In genomic region chr6:139027620-139028182, GRCh38 we compare ENCODE assay signal across 8 cellular contexts. TPM values are rescaled to one million over a fixed set of nuclear protein-coding genes. Genes with fewer than 3 reads are reported as not detected.
DNase-seq lines count a peak whose midpoint lies in the region; ATAC-seq and TF ChIP-seq lines count a peak whose summit lies in the region.

No MANE protein-coding gene starts in this region.

- H3K4me2 ChIP-seq in H9 (ENCODE audit: insufficient read depth, insufficient read length, low read length): peak overlapping the region; percentile 78
- peak overlapping the region; percentile 91 for H3K4me2 ChIP-seq in parathyroid adenoma (ENCODE audit: low read length)

- peak overlapping the region; percentile 41 for H4K5ac ChIP-seq in H9 (ENCODE audit: insufficient read length, low read depth, low read length)

- no peaks in the 10 kb centered on the region for H3K9me3 ChIP-seq in CD4-positive, alpha-beta T cell (ENCODE audit: control insufficient read depth, low read length)
- H3K9me3 ChIP-seq in H9 (ENCODE audit: control insufficient read depth, low read depth, low read length) (no peaks in the 10 kb centered on the region), parathyroid adenoma (ENCODE audit: control insufficient read depth, low read length) (no peaks in the 10 kb centered on the region)

- no peak overlapping the region for H2AK5ac ChIP-seq in H9 (ENCODE audit: insufficient read length, low read length)

- no peak overlapping the region for H2BK120ac ChIP-seq in H9 (ENCODE audit: low read depth, low read length, poor library complexity, severe bottlenecking)

- intact Hi-C loops in CD4-positive, alpha-beta T cell (cut with DNase I, micrococcal nuclease): loop anchor here (2.0 to 5.0 kb wide), 7 partner anchors 39 to 347 kb away; partner anchors contain the start of genes CITED2 (in 2 of the 2), REPS1 (in 2 of the 2) and CCDC28A (in 1 of the 2)

- POLR2A ChIA-PET in CD4-positive, alpha-beta T cell (lab: Charles Lee): interaction anchor here (0.6 to 6.0 kb wide), 8 partner anchors 16 to 346 kb away, joined by 3 to 48 read pairs (median 15); partner anchors contain the start of genes CITED2, HECA and REPS1

- peaks cover 2% of the 10 kb centered on the region for H4K20me1 ChIP-seq in H9 (ENCODE audit: control insufficient read depth, insufficient read depth, insufficient read length)

- H3K18ac ChIP-seq in H9 (ENCODE audit: insufficient read length, low read depth, low read length): peak overlapping the region; percentile 49

- no peak overlapping the region for H2BK15ac ChIP-seq in H9 (ENCODE audit: low read depth, low read length)

- H3K4me1 ChIP-seq in H9 (ENCODE audit: insufficient read depth, low read length) (peaks cover 4% of the 10 kb centered on the region; the same call in 1 of the 2 replicates), parathyroid adenoma (no peaks in the 10 kb centered on the region)

- H3K14ac ChIP-seq in H9 (ENCODE audit: insufficient read depth, low read length): peak overlapping the region; percentile 70; the same call in 1 of the 2 replicates

- no peaks in the 10 kb centered on the region for H3K27me3 Mint-ChIP-seq in CD4-positive, alpha-beta T cell
- no peaks in the 10 kb centered on the region for H3K27me3 Mint-ChIP-seq in H9 (ENCODE audit: low read depth)

- H3K27ac Mint-ChIP-seq in CD4-positive, alpha-beta T cell: peak overlapping the region; percentile 96
- H3K27ac Mint-ChIP-seq in H9: peak overlapping the region; percentile 7 to 90 (median 84)

- no peak overlapping the region for H2BK5ac ChIP-seq in H9 (ENCODE audit: insufficient read length, low read length)

- no peak overlapping the region for H3K23ac ChIP-seq in H9 (ENCODE audit: insufficient read length, low read depth, low read length)

- peak overlapping the region; percentile 11 for H2AFZ ChIP-seq in H9 (ENCODE audit: low read length)
- peak overlapping the region; percentile 60 for H2AFZ ChIP-seq in parathyroid adenoma

- WGBS in H9 (ENCODE audit: extremely low coverage, insufficient read length, low lambda C conversion rate): no CpG with 5 or more reads among the region's 10 CpGs

- peak; percentile 6 for ATAC-seq in CD4-positive, alpha-beta T cell (ENCODE audit: poor library complexity)

- H3K27me3 ChIP-seq in CD4-positive, alpha-beta T cell (ENCODE audit: control insufficient read depth, insufficient read depth, low read length): no peaks in the 10 kb centered on the region
- no peaks in the 10 kb centered on the region for H3K27me3 ChIP-seq in H9 (ENCODE audit: insufficient read depth, low read length)
- H3K27me3 ChIP-seq in parathyroid adenoma (ENCODE audit: control insufficient read depth, insufficient read depth, low read length): no peaks in the 10 kb centered on the region

- H2BK12ac ChIP-seq in H9 (ENCODE audit: insufficient read length, low read depth, low read length): no peak overlapping the region

- H3K9ac ChIP-seq in H9 (ENCODE audit: extremely low read depth, insufficient read length, low read length) (peak overlapping the region; percentile 87), parathyroid adenoma (no peak overlapping the region)

- no peak overlapping the region for H3K56ac ChIP-seq in H9 (ENCODE audit: insufficient read length, low read depth, low read length)

- no peak overlapping the region; the same call in 1 of the 2 replicates for H3K4ac ChIP-seq in H9 (ENCODE audit: low read depth, low read length)

- H3K27ac ChIP-seq in CD4-positive, alpha-beta T cell (ENCODE audit: low read depth, low read length): peak overlapping the region; percentile 90
- peak overlapping the region; percentile 18 for H3K27ac ChIP-seq in H9 (ENCODE audit: insufficient read length, low read depth, low read length)
- no peak overlapping the region for H3K27ac ChIP-seq in parathyroid adenoma

- H3K36me3 ChIP-seq in parathyroid adenoma (ENCODE audit: control insufficient read depth, insufficient read depth, low read length): no peaks in the 10 kb centered on the region

- H2BK20ac ChIP-seq in H9 (ENCODE audit: low read depth, low read length, poor library complexity, severe bottlenecking): no peak overlapping the region

- no peaks in the 10 kb centered on the region for H3K9me3 Mint-ChIP-seq in CD4-positive, alpha-beta T cell
- H3K9me3 Mint-ChIP-seq in H9: no peaks in the 10 kb centered on the region

- no peaks in the 10 kb centered on the region for H3K79me1 ChIP-seq in H9 (ENCODE audit: insufficient read depth, low read depth, low read length, poor library complexity, severe bottlenecking)

- peak in 5 of 10 experiments; percentile 7 to 20 (median 13) for DNase-seq in CD4-positive, alpha-beta T cell
- peak; percentile 60 for DNase-seq in H9
- peak; percentile 77 for DNase-seq in NCI-H345 treated with DMSO at 0.1 percent for 48 hours (lab: John Stamatoyannopoulos, UW; ENCODE audit: unreplicated experiment)
- DNase-seq in activated CD8-positive, alpha-beta memory T cell treated with anti-CD3 and anti-CD28 coated beads for 24 hours: peak; percentile 72
- DNase-seq in fibroblast of mammary gland (ENCODE audit: low read depth): peak; percentile 69
- DNase-seq in hippocampal formation (lab: John Stamatoyannopoulos, UW): no peak
- no peak for DNase-seq in GM19238 (ENCODE audit: insufficient read length, low spot score)

- H3K79me2 ChIP-seq in H9 (ENCODE audit: insufficient read depth, low read length) (peaks cover 21% of the 10 kb centered on the region), parathyroid adenoma (no peaks in the 10 kb centered on the region)

- H3K4me1 Mint-ChIP-seq in CD4-positive, alpha-beta T cell (ENCODE audit: low read depth): peaks cover 23% of the 10 kb centered on the region
- H3K4me1 Mint-ChIP-seq in H9: peaks cover 26 to 27% of the 10 kb centered on the region in 2 experiments

- peaks cover 18% of the 10 kb centered on the region for H3K36me3 Mint-ChIP-seq in CD4-positive, alpha-beta T cell (ENCODE audit: low read depth)
- H3K36me3 Mint-ChIP-seq in H9 (ENCODE audit: insufficient read depth in 1 of 3, low read depth in 3 of 3): no peaks in the 10 kb centered on the region

- no peak for TF ChIP-seq CTCF in CD4-positive, alpha-beta T cell (IDR thresholded peaks at IDR 0.05)
- TF ChIP-seq CTCF in H9 (conservative IDR thresholded peaks at IDR 0.05): no peak
- no peak for TF ChIP-seq CTCF in fibroblast of mammary gland (conservative IDR thresholded peaks at IDR 0.05; ENCODE audit: control insufficient read depth, insufficient read depth, low read depth, low read length)
- no peak for TF ChIP-seq CTCF in parathyroid adenoma (IDR thresholded peaks at IDR 0.05)

- CTCF ChIA-PET in CD4-positive, alpha-beta T cell (lab: Charles Lee): no interaction called here

- no peak overlapping the region for H3T11ph ChIP-seq in H9 (ENCODE audit: low read length)

- H3K4me3 Mint-ChIP-seq in CD4-positive, alpha-beta T cell: peak overlapping the region; percentile 97
- H3K4me3 Mint-ChIP-seq in H9: no peak overlapping the region; a peak in 2 of 5 replicates

- no peak overlapping the region for H4K8ac ChIP-seq in H9 (replicated peaks; ENCODE audit: insufficient read length, low read depth, low read length)

- no peak overlapping the region for H4K91ac ChIP-seq in H9 (ENCODE audit: insufficient read length, low read depth, low read length)

- H3K4me3 ChIP-seq in fibroblast of mammary gland (ENCODE audit: control insufficient read depth, low read depth, low read length) (peak overlapping the region; percentile 88), parathyroid adenoma (ENCODE audit: low read depth, low read length) (peak overlapping the region; percentile 92)

- H3K23me2 ChIP-seq in H9 (ENCODE audit: insufficient read length, low read depth, low read length, poor library complexity, severe bottlenecking): peaks cover 15% of the 10 kb centered on the region

RNA-seq across cellular contexts. Expression of gene ABRACL, which starts 0.8 kb away (rescaled TPM):
- 10 to 100 TPM; 36.8 to 40.6 TPM for total RNA-seq in CD4-positive, alpha-beta T cell
- 121 and 123 TPM in 2 replicates for total RNA-seq in H9 (2021)

RNA-seq across cellular contexts. Expression of gene REPS1, which starts 39.6 kb away (rescaled TPM):
- total RNA-seq in CD4-positive, alpha-beta T cell: 10 to 100 TPM; 54.0 to 56.6 TPM
- 68.3 and 74.4 TPM in 2 replicates for total RNA-seq in H9 (2021)

Comparison
In these comparisons a context has a peak if more than half of its experiments do, and no peak if none do; other contexts are left out.
1. DNase-seq: peak in H9 (single experiment), NCI-H345 treated with DMSO at 0.1 percent for 48 hours (single experiment), activated CD8-positive, alpha-beta memory T cell treated with anti-CD3 and anti-CD28 coated beads for 24 hours (single experiment) and fibroblast of mammary gland (single experiment); none in hippocampal formation (0 of 2) and GM19238 (single experiment).